In the genomic region with DNA sequence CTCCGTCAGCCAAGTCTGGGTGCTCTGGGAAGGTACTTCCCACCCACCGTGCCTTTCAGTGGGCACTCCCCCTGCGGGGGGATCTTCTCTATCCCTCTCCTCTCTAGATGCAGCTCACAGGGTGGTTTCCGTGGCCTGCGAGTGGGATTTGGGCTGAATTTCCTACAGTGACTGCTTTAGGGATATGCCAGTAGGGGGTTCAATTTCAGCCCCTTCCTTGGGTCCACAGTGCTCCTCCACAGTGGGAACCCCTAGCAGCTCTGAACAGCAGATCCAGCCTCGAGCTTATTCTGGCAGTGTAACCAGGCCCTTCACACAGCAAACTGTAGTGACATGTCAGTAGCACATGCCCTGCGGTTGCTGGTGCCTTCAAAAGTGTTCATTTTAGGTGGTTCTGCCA, we compare ENCODE assay signal across 24 cellular contexts.
"Had no signal": no experiment of that assay in that cellular context is flagged by ENCODE, and none has a peak within 500 bp of the region (broad histone marks: within the 10 kb centered on the region; RNA-seq: fewer than 3 reads in every experiment).

No MANE protein-coding gene starts in this region.

- H3K27me3 ChIP-seq: pancreas, right lobe of liver, suprapubic skin, transverse colon had no signal

- H3K36me3 ChIP-seq: esophagus squamous epithelium, neutrophil, pancreas, right lobe of liver, suprapubic skin, transverse colon had no signal

- H3K4me3 ChIP-seq: coronary artery, esophagus squamous epithelium, mucosa of descending colon, pancreas, right lobe of liver, suprapubic skin, transverse colon had no signal

- H3K9me3 Mint-ChIP-seq: mesothelial cell of epicardium; natural killer cell treated with Interleukin-12 subunit alpha and Interleukin-12 subunit beta and Interleukin-15 and Interleukin-18, amount 100 ng/mL, for 72 hours; stimulated activated naive CD8-positive, alpha-beta T cell treated with anti-CD3 and anti-CD28 coated beads, Interleukin-15, amount 100 ng/mL, for 72 hours had no signal

- DNase-seq: dermis blood vessel endothelial cell; effector memory CD4-positive, alpha-beta T cell; esophagus squamous epithelium; foreskin melanocyte; glutamatergic neuron; kidney; mesenchymal stem cell; mucosa of descending colon; naive B cell; pancreas; retina; right lobe of liver; small intestine; stimulated activated CD4-positive, alpha-beta T cell treated with anti-CD3 and anti-CD28 coated beads, Interleukin-15, amount 100 ng/mL, for 24 hours; stimulated activated CD4-positive, alpha-beta T cell treated with anti-CD3 and anti-CD28 coated beads, Interleukin-2, amount 100 ng/mL, for 48 hours; stimulated activated naive CD4-positive, alpha-beta T cell; stimulated activated naive CD8-positive, alpha-beta T cell treated with anti-CD3 and anti-CD28 coated beads, Interleukin-15, amount 100 ng/mL, for 72 hours; transverse colon had no signal

- H3K27ac Mint-ChIP-seq: mesothelial cell of epicardium; natural killer cell treated with Interleukin-12 subunit alpha and Interleukin-12 subunit beta and Interleukin-15 and Interleukin-18, amount 100 ng/mL, for 72 hours; stimulated activated naive CD8-positive, alpha-beta T cell treated with anti-CD3 and anti-CD28 coated beads, Interleukin-15, amount 100 ng/mL, for 72 hours had no signal

- ATAC-seq: left lobe of liver; mucosa of descending colon; pancreas; right lobe of liver; stimulated activated naive CD8-positive, alpha-beta T cell treated with anti-CD3 and anti-CD28 coated beads, Interleukin-15, amount 100 ng/mL, for 72 hours had no signal

- H3K4me3 Mint-ChIP-seq: mesothelial cell of epicardium; naive B cell; natural killer cell treated with Interleukin-12 subunit alpha and Interleukin-12 subunit beta and Interleukin-15 and Interleukin-18, amount 100 ng/mL, for 72 hours; stimulated activated naive CD8-positive, alpha-beta T cell treated with anti-CD3 and anti-CD28 coated beads, Interleukin-15, amount 100 ng/mL, for 72 hours had no signal

- H3K4me1 ChIP-seq: esophagus squamous epithelium, pancreas, suprapubic skin, transverse colon had no signal

- H3K36me3 Mint-ChIP-seq: mesothelial cell of epicardium; naive B cell; natural killer cell treated with Interleukin-12 subunit alpha and Interleukin-12 subunit beta and Interleukin-15 and Interleukin-18, amount 100 ng/mL, for 72 hours had no signal

- H3K27ac ChIP-seq: coronary artery, esophagus squamous epithelium, neutrophil, pancreas, right lobe of liver, suprapubic skin, transverse colon had no signal

- H3K9me3 ChIP-seq: esophagus squamous epithelium, mucosa of descending colon, neutrophil, pancreas, right lobe of liver, suprapubic skin, transverse colon had no signal
